1 cellular context compared by ENCODE assay signal in the genomic region with DNA sequence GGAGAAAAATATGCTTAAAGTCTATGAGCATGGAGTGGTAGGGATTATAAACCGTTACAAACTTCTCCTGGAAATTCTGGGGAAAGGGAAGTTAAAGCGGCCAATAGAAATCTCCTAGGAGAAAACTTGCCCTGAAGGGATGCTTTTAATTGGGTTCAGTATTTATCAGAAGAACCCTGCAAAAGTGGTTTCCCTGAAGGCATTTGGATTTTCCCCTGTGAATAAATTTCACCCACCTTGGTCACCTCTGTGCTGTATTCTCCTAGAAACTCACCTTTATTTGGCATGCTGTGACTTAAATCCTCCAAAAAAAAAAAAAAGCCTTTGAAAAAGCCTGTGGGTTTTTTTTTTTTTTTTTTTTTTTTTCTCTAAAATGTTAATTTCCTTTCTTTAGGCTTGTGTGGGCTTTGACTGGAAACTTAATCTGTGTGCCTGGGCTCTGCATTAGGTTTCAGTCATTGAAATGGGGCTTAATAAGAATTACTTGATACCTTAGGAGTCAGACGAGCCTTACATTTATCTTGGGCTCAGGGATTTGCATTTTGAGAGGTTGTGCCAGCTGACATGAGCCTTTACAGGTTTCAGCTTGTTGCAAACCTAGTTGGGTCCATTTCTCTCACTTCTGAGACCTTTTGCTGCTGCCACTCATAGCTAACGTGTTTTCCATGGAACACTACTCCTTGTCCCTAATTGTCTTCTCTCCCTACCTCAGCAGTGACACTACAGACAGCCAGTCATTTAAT.
TF ChIP-seq lines count a peak whose summit lies in the region.

No MANE protein-coding gene starts in this region.

TF ChIP-seq in H1, 55 proteins besides CTCF, POLR2A, EP300 and RAD21:
- TF ChIP-seq, protein P1, sequence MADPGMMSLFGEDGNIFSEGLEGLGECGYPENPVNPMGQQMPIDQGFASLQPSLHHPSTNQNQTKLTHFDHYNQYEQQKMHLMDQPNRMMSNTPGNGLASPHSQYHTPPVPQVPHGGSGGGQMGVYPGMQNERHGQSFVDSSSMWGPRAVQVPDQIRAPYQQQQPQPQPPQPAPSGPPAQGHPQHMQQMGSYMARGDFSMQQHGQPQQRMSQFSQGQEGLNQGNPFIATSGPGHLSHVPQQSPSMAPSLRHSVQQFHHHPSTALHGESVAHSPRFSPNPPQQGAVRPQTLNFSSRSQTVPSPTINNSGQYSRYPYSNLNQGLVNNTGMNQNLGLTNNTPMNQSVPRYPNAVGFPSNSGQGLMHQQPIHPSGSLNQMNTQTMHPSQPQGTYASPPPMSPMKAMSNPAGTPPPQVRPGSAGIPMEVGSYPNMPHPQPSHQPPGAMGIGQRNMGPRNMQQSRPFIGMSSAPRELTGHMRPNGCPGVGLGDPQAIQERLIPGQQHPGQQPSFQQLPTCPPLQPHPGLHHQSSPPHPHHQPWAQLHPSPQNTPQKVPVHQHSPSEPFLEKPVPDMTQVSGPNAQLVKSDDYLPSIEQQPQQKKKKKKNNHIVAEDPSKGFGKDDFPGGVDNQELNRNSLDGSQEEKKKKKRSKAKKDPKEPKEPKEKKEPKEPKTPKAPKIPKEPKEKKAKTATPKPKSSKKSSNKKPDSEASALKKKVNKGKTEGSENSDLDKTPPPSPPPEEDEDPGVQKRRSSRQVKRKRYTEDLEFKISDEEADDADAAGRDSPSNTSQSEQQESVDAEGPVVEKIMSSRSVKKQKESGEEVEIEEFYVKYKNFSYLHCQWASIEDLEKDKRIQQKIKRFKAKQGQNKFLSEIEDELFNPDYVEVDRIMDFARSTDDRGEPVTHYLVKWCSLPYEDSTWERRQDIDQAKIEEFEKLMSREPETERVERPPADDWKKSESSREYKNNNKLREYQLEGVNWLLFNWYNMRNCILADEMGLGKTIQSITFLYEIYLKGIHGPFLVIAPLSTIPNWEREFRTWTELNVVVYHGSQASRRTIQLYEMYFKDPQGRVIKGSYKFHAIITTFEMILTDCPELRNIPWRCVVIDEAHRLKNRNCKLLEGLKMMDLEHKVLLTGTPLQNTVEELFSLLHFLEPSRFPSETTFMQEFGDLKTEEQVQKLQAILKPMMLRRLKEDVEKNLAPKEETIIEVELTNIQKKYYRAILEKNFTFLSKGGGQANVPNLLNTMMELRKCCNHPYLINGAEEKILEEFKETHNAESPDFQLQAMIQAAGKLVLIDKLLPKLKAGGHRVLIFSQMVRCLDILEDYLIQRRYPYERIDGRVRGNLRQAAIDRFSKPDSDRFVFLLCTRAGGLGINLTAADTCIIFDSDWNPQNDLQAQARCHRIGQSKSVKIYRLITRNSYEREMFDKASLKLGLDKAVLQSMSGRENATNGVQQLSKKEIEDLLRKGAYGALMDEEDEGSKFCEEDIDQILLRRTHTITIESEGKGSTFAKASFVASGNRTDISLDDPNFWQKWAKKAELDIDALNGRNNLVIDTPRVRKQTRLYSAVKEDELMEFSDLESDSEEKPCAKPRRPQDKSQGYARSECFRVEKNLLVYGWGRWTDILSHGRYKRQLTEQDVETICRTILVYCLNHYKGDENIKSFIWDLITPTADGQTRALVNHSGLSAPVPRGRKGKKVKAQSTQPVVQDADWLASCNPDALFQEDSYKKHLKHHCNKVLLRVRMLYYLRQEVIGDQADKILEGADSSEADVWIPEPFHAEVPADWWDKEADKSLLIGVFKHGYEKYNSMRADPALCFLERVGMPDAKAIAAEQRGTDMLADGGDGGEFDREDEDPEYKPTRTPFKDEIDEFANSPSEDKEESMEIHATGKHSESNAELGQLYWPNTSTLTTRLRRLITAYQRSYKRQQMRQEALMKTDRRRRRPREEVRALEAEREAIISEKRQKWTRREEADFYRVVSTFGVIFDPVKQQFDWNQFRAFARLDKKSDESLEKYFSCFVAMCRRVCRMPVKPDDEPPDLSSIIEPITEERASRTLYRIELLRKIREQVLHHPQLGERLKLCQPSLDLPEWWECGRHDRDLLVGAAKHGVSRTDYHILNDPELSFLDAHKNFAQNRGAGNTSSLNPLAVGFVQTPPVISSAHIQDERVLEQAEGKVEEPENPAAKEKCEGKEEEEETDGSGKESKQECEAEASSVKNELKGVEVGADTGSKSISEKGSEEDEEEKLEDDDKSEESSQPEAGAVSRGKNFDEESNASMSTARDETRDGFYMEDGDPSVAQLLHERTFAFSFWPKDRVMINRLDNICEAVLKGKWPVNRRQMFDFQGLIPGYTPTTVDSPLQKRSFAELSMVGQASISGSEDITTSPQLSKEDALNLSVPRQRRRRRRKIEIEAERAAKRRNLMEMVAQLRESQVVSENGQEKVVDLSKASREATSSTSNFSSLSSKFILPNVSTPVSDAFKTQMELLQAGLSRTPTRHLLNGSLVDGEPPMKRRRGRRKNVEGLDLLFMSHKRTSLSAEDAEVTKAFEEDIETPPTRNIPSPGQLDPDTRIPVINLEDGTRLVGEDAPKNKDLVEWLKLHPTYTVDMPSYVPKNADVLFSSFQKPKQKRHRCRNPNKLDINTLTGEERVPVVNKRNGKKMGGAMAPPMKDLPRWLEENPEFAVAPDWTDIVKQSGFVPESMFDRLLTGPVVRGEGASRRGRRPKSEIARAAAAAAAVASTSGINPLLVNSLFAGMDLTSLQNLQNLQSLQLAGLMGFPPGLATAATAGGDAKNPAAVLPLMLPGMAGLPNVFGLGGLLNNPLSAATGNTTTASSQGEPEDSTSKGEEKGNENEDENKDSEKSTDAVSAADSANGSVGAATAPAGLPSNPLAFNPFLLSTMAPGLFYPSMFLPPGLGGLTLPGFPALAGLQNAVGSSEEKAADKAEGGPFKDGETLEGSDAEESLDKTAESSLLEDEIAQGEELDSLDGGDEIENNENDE (IDR thresholded peaks at IDR 0.05; ENCODE audit: insufficient replicate concordance, low read length) = no peak
- TF ChIP-seq CHD2 (IDR thresholded peaks at IDR 0.05; ENCODE audit: low read length) = no peak
- no peak for TF ChIP-seq KDM4A (IDR thresholded peaks at IDR 0.05; ENCODE audit: low read depth, low read length, severe bottlenecking)
